In the genomic region with DNA sequence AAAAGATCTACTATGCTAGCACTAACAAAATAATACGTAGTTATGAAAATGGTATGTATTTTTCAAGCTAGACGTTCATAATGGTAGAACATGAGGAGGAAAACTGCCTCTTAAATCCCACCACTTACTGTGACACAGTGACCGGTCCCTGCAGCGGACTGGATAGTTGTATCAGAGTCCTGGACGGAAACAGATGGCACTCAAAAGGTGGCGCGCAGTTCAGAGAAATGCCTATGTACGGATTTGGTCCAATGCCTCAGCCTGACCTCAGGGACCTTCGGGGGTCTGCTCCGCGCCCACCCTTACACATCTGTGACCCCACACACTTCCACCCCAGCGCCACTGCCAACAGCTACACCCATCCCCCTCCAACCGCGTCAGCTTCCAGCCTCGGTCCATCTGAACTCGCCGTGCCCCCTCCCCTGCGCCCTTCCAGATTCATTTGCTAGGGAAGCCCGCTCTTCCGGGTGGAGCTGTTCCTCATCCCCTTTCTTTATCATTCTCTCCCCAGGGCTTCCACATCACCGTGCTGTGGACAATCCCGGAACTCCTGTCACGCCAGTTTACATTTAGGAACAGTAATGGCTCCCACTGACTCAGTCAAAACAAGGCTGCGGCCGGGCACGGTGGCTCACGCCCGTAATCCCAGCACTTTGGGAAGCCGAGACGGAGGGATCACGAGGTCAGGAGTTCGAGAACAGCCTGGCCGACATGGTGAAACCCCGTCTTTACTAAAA, we compare ENCODE assay signal across 1 cellular context.
TF ChIP-seq lines count a peak whose summit lies in the region.

No MANE protein-coding gene starts in this region.

TF ChIP-seq in HepG2, 621 proteins besides CTCF, POLR2A, EP300 and RAD21 (continued from another document):
- TF ChIP-seq, protein P1, sequence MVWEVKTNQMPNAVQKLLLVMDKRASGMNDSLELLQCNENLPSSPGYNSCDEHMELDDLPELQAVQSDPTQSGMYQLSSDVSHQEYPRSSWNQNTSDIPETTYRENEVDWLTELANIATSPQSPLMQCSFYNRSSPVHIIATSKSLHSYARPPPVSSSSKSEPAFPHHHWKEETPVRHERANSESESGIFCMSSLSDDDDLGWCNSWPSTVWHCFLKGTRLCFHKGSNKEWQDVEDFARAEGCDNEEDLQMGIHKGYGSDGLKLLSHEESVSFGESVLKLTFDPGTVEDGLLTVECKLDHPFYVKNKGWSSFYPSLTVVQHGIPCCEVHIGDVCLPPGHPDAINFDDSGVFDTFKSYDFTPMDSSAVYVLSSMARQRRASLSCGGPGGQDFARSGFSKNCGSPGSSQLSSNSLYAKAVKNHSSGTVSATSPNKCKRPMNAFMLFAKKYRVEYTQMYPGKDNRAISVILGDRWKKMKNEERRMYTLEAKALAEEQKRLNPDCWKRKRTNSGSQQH (CRISPR knock-in tag; IDR thresholded peaks at IDR 0.05; ENCODE audit: low read depth): 0 out of 2 replicates have a peak, but pooled peaks have one; percentile 28
- TF ChIP-seq IKZF4 (CRISPR knock-in tag; IDR thresholded peaks at IDR 0.05; ENCODE audit: borderline replicate concordance, low read depth, not compliant biosample characterization): peak; percentile 47
- 0 out of 2 replicates have a peak, but pooled peaks have one; percentile 29 for TF ChIP-seq ZFP90 (CRISPR knock-in tag; IDR thresholded peaks at IDR 0.05; ENCODE audit: borderline replicate concordance)
- 0 out of 2 replicates have a peak, but pooled peaks have one; percentile 12 for TF ChIP-seq ZNF891 (CRISPR knock-in tag; IDR thresholded peaks at IDR 0.05)
- 0 out of 2 replicates have a peak, but pooled peaks have one; percentile 14 for TF ChIP-seq SIN3A (IDR thresholded peaks at IDR 0.05; ENCODE audit: borderline replicate concordance, low read depth, low read length)
- peak; percentile 28; the same call in 1 of the 2 replicates for TF ChIP-seq ZNF160 (CRISPR knock-in tag; IDR thresholded peaks at IDR 0.05)
- TF ChIP-seq GATAD1 (CRISPR knock-in tag; IDR thresholded peaks at IDR 0.05): peak; percentile 54; the same call in 1 of the 2 replicates
- TF ChIP-seq ZFP36L2 (CRISPR knock-in tag; IDR thresholded peaks at IDR 0.05): no peak
- TF ChIP-seq HDAC1 (CRISPR knock-in tag; IDR thresholded peaks at IDR 0.05): peak; percentile 73; the same call in 1 of the 2 replicates
- no peak for TF ChIP-seq FOXP1 (IDR thresholded peaks at IDR 0.05)
- 0 out of 2 replicates have a peak, but pooled peaks have one; percentile 5 for TF ChIP-seq FOXP1 (CRISPR knock-in tag; IDR thresholded peaks at IDR 0.05)
- 0 out of 2 replicates have a peak, but pooled peaks have one; percentile 23 for TF ChIP-seq ZNF878 (CRISPR knock-in tag; IDR thresholded peaks at IDR 0.05)
- no peak for TF ChIP-seq MXI1 (IDR thresholded peaks at IDR 0.05; ENCODE audit: borderline replicate concordance, low read depth, low read length)
- TF ChIP-seq NR2F2 (IDR thresholded peaks at IDR 0.05; ENCODE audit: borderline replicate concordance, low read depth): 0 out of 2 replicates have a peak, but pooled peaks have one; percentile 15
- TF ChIP-seq ZNF331 (CRISPR knock-in tag; IDR thresholded peaks at IDR 0.05): 0 out of 2 replicates have a peak, but pooled peaks have one; percentile 16
- 0 out of 2 replicates have a peak, but pooled peaks have one; percentile 8 for TF ChIP-seq ZNF790 (CRISPR knock-in tag; IDR thresholded peaks at IDR 0.05; ENCODE audit: borderline replicate concordance)
TF ChIP-seq in HepG2: peak in this region for 49.
